In genomic region chr2:195503208-195503607, GRCh38 we compare ENCODE assay signal across 16 cellular contexts.
"Had no signal": no experiment of that assay in that cellular context is flagged by ENCODE, and none has a peak within 500 bp of the region (broad histone marks: within the 10 kb centered on the region; RNA-seq: fewer than 3 reads in every experiment).

No MANE protein-coding gene starts in this region.

- DNase-seq: dermis blood vessel endothelial cell; endodermal cell; erythroblast; foreskin keratinocyte; left colon; left ventricle myocardium superior; mesenchymal stem cell; midbrain; psoas muscle; retina; right lobe of liver; stimulated activated CD4-positive, alpha-beta T cell treated with anti-CD3 and anti-CD28 coated beads, Interleukin-4, amount 100 ng/mL, for 24 hours; stimulated activated naive CD4-positive, alpha-beta T cell; stomach; substantia nigra; transverse colon had no signal

- H3K4me1 Mint-ChIP-seq: endodermal cell had no signal

- H3K27ac Mint-ChIP-seq: endodermal cell had no signal

- ATAC-seq: foreskin keratinocyte, left colon, left ventricle myocardium superior, psoas muscle, right lobe of liver had no signal

- H3K4me3 Mint-ChIP-seq: endodermal cell had no signal
